In genomic region chr10:119502214-119502613, GRCh38 we compare ENCODE assay signal across 8 cellular contexts. TPM values are rescaled to one million over a fixed set of nuclear protein-coding genes. Genes with fewer than 3 reads are reported as not detected.
DNase-seq lines count a peak whose midpoint lies in the region; ATAC-seq, FAIRE-seq and TF ChIP-seq lines count a peak whose summit lies in the region.

No MANE protein-coding gene starts in this region.

- no peak overlapping the region for H3K27ac ChIP-seq in substantia nigra (ENCODE audit: low read depth, low read length, poor library complexity, severe bottlenecking)

- no peak for TF ChIP-seq CTCF in D721Med (IDR thresholded peaks at IDR 0.05; ENCODE audit: insufficient read depth, missing control alignments)

- DNase-seq in activated CD4-positive, CD25-positive, alpha-beta regulatory T cell treated with anti-CD3 and anti-CD28 coated beads, Interleukin-2, amount 50 U/mL, for 16 hours (ENCODE audit: low read depth, low spot score) = peak; percentile 55
- peak; percentile 79 for DNase-seq in effector CD4-positive, alpha-beta T cell
- DNase-seq in stimulated activated CD8-positive, alpha-beta memory T cell treated with anti-CD3 and anti-CD28 coated beads, Interleukin-2, amount 100 ng/mL, for 48 hours (ENCODE audit: low read depth in 2 of 2) = peak; percentile 52 to 59
- DNase-seq in mucosa of gallbladder (ENCODE audit: low spot score) (no peak), D721Med (ENCODE audit: insufficient read length, low spot score) (no peak), dermis blood vessel endothelial cell (no peak), substantia nigra (lab: John Stamatoyannopoulos, UW) (no peak)

- FAIRE-seq in D721Med (lab: Jason Lieb, UNC) = no peak

- peak; percentile 60 for ATAC-seq in GM21737 (IDR thresholded peaks at IDR 0.05; ENCODE audit: unreplicated experiment)

RNA-seq across cellular contexts. Expression of gene RGS10, which starts 40.3 kb away (rescaled TPM):
- total RNA-seq in mucosa of gallbladder (42.7 TPM), dermis blood vessel endothelial cell (10.5 and 12.6 TPM in 2 replicates)

Comparison
In these comparisons a context has a peak if more than half of its experiments do, and no peak if none do; other contexts are left out.
1. DNase-seq: peak in activated CD4-positive, CD25-positive, alpha-beta regulatory T cell treated with anti-CD3 and anti-CD28 coated beads, Interleukin-2, amount 50 U/mL, for 16 hours (single experiment), effector CD4-positive, alpha-beta T cell (single experiment) and stimulated activated CD8-positive, alpha-beta memory T cell treated with anti-CD3 and anti-CD28 coated beads, Interleukin-2, amount 100 ng/mL, for 48 hours (2 of 2); none in mucosa of gallbladder (single experiment), D721Med (single experiment), dermis blood vessel endothelial cell (single experiment) and substantia nigra (0 of 49).